In the genomic region with DNA sequence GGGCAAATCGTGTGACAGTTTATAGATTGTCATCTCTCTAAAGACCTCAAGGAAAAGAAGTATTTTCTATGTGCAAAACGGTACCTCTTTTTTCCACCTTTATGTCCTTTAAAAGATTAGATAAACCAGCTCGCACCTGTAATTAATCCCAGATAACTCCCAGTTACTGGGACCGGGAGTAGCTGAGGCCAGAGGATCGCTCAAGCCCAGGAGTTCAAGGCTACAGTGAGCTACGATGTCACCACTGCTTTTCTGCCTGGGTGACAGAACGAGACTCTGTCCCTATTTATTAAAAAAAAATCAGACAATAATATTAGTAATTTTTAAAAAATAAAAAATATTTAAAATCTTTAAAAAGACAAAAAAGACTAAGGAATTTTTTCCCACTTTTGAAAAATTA, we compare ENCODE assay signal across 24 cellular contexts.
"Had no signal": no experiment of that assay in that cellular context is flagged by ENCODE, and none has a peak within 500 bp of the region (broad histone marks: within the 10 kb centered on the region; RNA-seq: fewer than 3 reads in every experiment).

No MANE protein-coding gene starts in this region.

- ATAC-seq: foreskin keratinocyte, gastroesophageal sphincter, heart left ventricle, left colon, left lung, left ventricle myocardium superior, lower lobe of right lung had no signal

- H3K36me3 ChIP-seq: esophagus muscularis mucosa, gastroesophageal sphincter, heart left ventricle, left lung, lower lobe of right lung had no signal

- H3K36me3 Mint-ChIP-seq: immature natural killer cell had no signal

- H2AFZ ChIP-seq: hepatocyte had no signal

- H3K27me3 ChIP-seq: esophagus muscularis mucosa, foreskin keratinocyte, gastroesophageal sphincter, hepatocyte, left lung had no signal

- DNase-seq: dermis blood vessel endothelial cell; dorsolateral prefrontal cortex; effector CD4-positive, alpha-beta T cell; effector memory CD4-positive, alpha-beta T cell; foreskin keratinocyte; heart left ventricle; hypothalamus; immature natural killer cell; islet precursor cell; kidney; kidney glomerular epithelial cell; left colon; left lung; left ventricle myocardium superior; lower lobe of right lung; mesenchymal stem cell; midbrain had no signal

- H3K4me3 Mint-ChIP-seq: immature natural killer cell had no signal

- H3K9me3 ChIP-seq: esophagus muscularis mucosa, gastroesophageal sphincter, heart left ventricle, left lung, lower lobe of right lung had no signal

- FAIRE-seq: colon, endothelial cell of umbilical vein, frontal cortex, kidney had no signal

- H3K27ac Mint-ChIP-seq: immature natural killer cell had no signal

- H3K27ac ChIP-seq: coronary artery, dorsolateral prefrontal cortex, esophagus muscularis mucosa, foreskin keratinocyte, gastroesophageal sphincter, heart left ventricle, hepatocyte, left lung, lower lobe of right lung had no signal

- H3K4me3 ChIP-seq: coronary artery, dorsolateral prefrontal cortex, esophagus muscularis mucosa, gastroesophageal sphincter, heart left ventricle, hepatocyte, left lung, lower lobe of right lung had no signal

- H3K4me2 ChIP-seq: hepatocyte had no signal

- H3K4me1 ChIP-seq: esophagus muscularis mucosa, gastroesophageal sphincter, left lung, lower lobe of right lung had no signal

- H3K9me3 Mint-ChIP-seq: immature natural killer cell had no signal
